8 cellular contexts compared by ENCODE assay signal in genomic region chr2:61470122-61470951, GRCh38. TPM values are rescaled to one million over a fixed set of nuclear protein-coding genes. Genes with fewer than 3 reads are reported as not detected.
A peak's percentile ranks its signal among the peaks of the same experiment; 100 is the strongest.
DNase-seq lines count a peak whose midpoint lies in the region; ATAC-seq and TF ChIP-seq lines count a peak whose summit lies in the region.

No MANE protein-coding gene starts in this region.

- intact Hi-C loops in breast epithelium (cut with DNase I; ENCODE audit: low total_unique reads) = no loop called here

- peaks cover 4 to 15% (median 12%) of the 10 kb centered on the region in 3 donors for H3K27me3 Mint-ChIP-seq in immature natural killer cell (ENCODE audit: low read depth in 3 of 3)

- H3K27ac Mint-ChIP-seq in immature natural killer cell = peak overlapping the region; percentile 94 to 98 (median 97)

- DNase-seq in NCI-H187 (lab: John Stamatoyannopoulos, UW) (peak; percentile 45 to 87), breast epithelium (ENCODE audit: low spot score in 2 of 2) (peak; percentile 78 to 85), immature natural killer cell (peak; percentile 72 to 82 (median 76)), smooth muscle cell of the brain vasculature (ENCODE audit: low read depth, low spot score) (peak; percentile 21), KG1 (lab: John Stamatoyannopoulos, UW) (no peak)

- ATAC-seq in HG02642 (IDR thresholded peaks at IDR 0.05; ENCODE audit: poor library complexity, unreplicated experiment) = peak; percentile 32

- TF ChIP-seq POLR2A in GM10847 (IDR thresholded peaks at IDR 0.05; ENCODE audit: extremely low read depth, insufficient read length) (peak; percentile 33), breast epithelium (IDR thresholded peaks at IDR 0.05) (no peak)

- peak overlapping the region; percentile 95 to 96 (median 96) for H3K4me3 Mint-ChIP-seq in immature natural killer cell

- no peaks in the 10 kb centered on the region for H3K9me3 ChIP-seq in breast epithelium

- H3K4me1 ChIP-seq in breast epithelium = no peaks in the 10 kb centered on the region

- peak overlapping the region; percentile 74 to 91 (median 82) for H3K4me3 ChIP-seq in breast epithelium

- H3K9me3 Mint-ChIP-seq in immature natural killer cell = no peaks in the 10 kb centered on the region

- H3K27ac ChIP-seq in VCaP (peak overlapping the region; percentile 99), breast epithelium (peak overlapping the region; percentile 98 to 99)

- peaks cover 0 to 3% (median 0%) of the 10 kb centered on the region in 3 donors for H3K36me3 Mint-ChIP-seq in immature natural killer cell

- no peaks in the 10 kb centered on the region for H3K36me3 ChIP-seq in breast epithelium

- no peak for TF ChIP-seq CTCF in VCaP (conservative IDR thresholded peaks at IDR 0.05)
- no peak for TF ChIP-seq CTCF in breast epithelium (IDR thresholded peaks at IDR 0.05)

- no peaks in the 10 kb centered on the region for H3K27me3 ChIP-seq in breast epithelium

- peaks cover 41 to 48% of the 10 kb centered on the region in 2 donors for H3K4me1 Mint-ChIP-seq in immature natural killer cell

RNA-seq across cellular contexts. Expression of gene USP34, which starts 0.6 kb away (rescaled TPM):
- 100 to 1,000 TPM; 148 to 260 (median 189) TPM for total RNA-seq in breast epithelium
- polyA plus RNA-seq in immature natural killer cell = 10 to 100 TPM in 2 of 3 donors, 1 to 10 TPM in 1; 9.0 to 37.3 (median 16.3) TPM
